Comparison of ENCODE assay signal across 24 cellular contexts in the genomic region with DNA sequence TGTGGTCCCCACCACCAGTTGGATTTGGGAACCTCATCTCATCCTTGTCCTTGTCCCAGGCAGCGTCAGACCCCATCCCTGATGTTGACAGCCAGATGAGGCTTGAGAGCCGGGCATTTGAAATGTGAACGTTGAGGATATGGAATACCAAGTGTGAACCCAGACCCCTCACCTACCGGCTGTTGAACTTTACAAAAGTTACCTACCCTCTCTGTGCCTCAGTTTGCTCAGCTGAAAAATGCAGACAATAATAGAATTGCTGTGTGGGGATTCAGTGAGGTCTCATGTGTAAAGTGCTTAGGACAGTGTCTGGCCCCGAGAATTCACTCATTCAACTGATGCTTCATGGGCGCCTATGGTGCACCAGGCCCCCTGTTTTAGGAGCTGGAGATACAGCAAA. TPM values are rescaled to one million over a fixed set of nuclear protein-coding genes. Genes with fewer than 3 reads are reported as not detected.
"Had no signal": no experiment of that assay in that cellular context is flagged by ENCODE, and none has a peak within 500 bp of the region (broad histone marks: within the 10 kb centered on the region; RNA-seq: fewer than 3 reads in every experiment).

No MANE protein-coding gene starts in this region.

- H3K4me2 ChIP-seq: hepatocyte had no signal

- H3K27ac Mint-ChIP-seq: naive thymus-derived CD8-positive, alpha-beta T cell; progenitor cell of endocrine pancreas; type B pancreatic cell had no signal

- H3K4me3 ChIP-seq: coronary artery, dorsolateral prefrontal cortex, hepatocyte, left ventricle myocardium inferior, lung, ovary, suprapubic skin, thyroid gland had no signal

- FAIRE-seq: kidney, small intestine, urothelium cell line had no signal

- ATAC-seq: naive thymus-derived CD8-positive, alpha-beta T cell; stimulated activated naive CD8-positive, alpha-beta T cell treated with anti-CD3 and anti-CD28 coated beads, Interleukin-15, Interleukin-2, amounts not matched to agents 100 U/mL and 50 U/mL, for 24 hours had no signal

- DNase-seq: dorsolateral prefrontal cortex; effector CD8-positive, alpha-beta T cell; foreskin melanocyte; head of caudate nucleus; kidney; left cardiac atrium; left ventricle myocardium inferior; naive thymus-derived CD8-positive, alpha-beta T cell; nucleus accumbens; ovary; right cardiac atrium; small intestine; stimulated activated CD4-positive, alpha-beta T cell treated with anti-CD3 and anti-CD28 coated beads, Interleukin-2, amount 100 ng/mL, for 48 hours; stimulated activated naive CD8-positive, alpha-beta T cell treated with anti-CD3 and anti-CD28 coated beads, Interleukin-15, Interleukin-2, amounts not matched to agents 100 U/mL and 50 U/mL, for 24 hours; thyroid gland had no signal

- H3K36me3 Mint-ChIP-seq: naive thymus-derived CD8-positive, alpha-beta T cell; type B pancreatic cell had no signal

- H3K27me3 ChIP-seq: hepatocyte, ovary, thyroid gland had no signal

- H3K36me3 ChIP-seq: left ventricle myocardium inferior, ovary, suprapubic skin, thyroid gland had no signal

- H3K9me3 Mint-ChIP-seq: naive thymus-derived CD8-positive, alpha-beta T cell; type B pancreatic cell had no signal

- H3K9me3 ChIP-seq: left ventricle myocardium inferior, ovary, suprapubic skin, thyroid gland had no signal

- H2AFZ ChIP-seq: hepatocyte had no signal

- H3K79me2 ChIP-seq: hepatocyte had no signal

- H3K27ac ChIP-seq: coronary artery, hepatocyte, left ventricle myocardium inferior, ovary, suprapubic skin, thyroid gland had no signal

- H3K4me1 ChIP-seq: left ventricle myocardium inferior, suprapubic skin, thyroid gland had no signal

- H3K4me3 Mint-ChIP-seq: type B pancreatic cell had no signal

RNA-seq across cellular contexts. Expression of a gene that starts 0.7 kb away (rescaled TPM):
- polyA plus RNA-seq: neural cell had no signal

RNA-seq across cellular contexts. Expression of a gene that starts 17.1 kb away (rescaled TPM):
- polyA plus RNA-seq: esophagus; hepatocyte; lung; naive thymus-derived CD8-positive, alpha-beta T cell; neural cell; right cardiac atrium; small intestine had no signal
